In the genomic region with DNA sequence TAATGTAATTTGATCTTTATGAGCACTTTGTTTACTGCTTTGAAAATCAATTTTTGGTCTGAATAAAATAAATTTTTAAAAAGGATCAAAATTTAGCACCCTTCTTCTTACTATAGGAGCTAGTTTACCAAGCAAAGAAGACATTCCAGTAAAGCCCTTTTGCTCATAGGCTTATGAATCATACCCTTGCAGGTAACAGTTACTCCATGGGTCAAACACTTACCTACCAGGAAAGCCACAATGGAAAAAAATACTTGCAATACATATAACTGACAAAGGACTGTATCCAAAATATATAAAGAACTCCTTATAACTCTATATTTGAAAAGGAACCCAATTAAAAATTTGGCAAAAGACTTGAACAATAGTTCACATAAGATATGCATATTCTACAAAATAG, we compare ENCODE assay signal across 15 cellular contexts.
DNase-seq lines count a peak whose midpoint lies in the region; ATAC-seq lines count a peak whose summit lies in the region.
"Had no signal": no experiment of that assay in that cellular context is flagged by ENCODE, and none has a peak within 500 bp of the region (broad histone marks: within the 10 kb centered on the region; RNA-seq: fewer than 3 reads in every experiment).

No MANE protein-coding gene starts in this region.

- DNase-seq in ACHN, result peak; percentile 11
- DNase-seq in LHCN-M2 (ENCODE audit: low read depth), result peak; percentile 16
- DNase-seq in astrocyte of the hippocampus (ENCODE audit: low read depth, low spot score), result peak; percentile 28
- DNase-seq in kidney glomerular epithelial cell (lab: John Stamatoyannopoulos, UW), result peak; percentile 65
- no peak for DNase-seq in nucleus accumbens (lab: John Stamatoyannopoulos, UW)
- no peak for DNase-seq in stimulated activated CD4-positive, alpha-beta T cell treated with anti-CD3 and anti-CD28 coated beads, Interleukin-1b, Interleukin-23, amount 100 ng/mL, for 48 hours
- no peak for DNase-seq in amygdala (lab: John Stamatoyannopoulos, UW)
- DNase-seq: CD8-positive, alpha-beta memory T cell; central memory CD4-positive, alpha-beta T cell; gastrocnemius medialis; occipital lobe; sigmoid colon; stimulated activated CD4-positive, alpha-beta T cell treated with anti-CD3 and anti-CD28 coated beads, Interleukin-4, amount 100 ng/mL, for 1 hour; substantia nigra had no signal

- in situ Hi-C loops in ACHN (cut with HindIII; ENCODE audit: low pct_ligation_motif_present, low pct_unique_long_range_greater_than_20kb, low sequenced_read_pairs), result no loop called here

- no peak for ATAC-seq in GM21423 (IDR thresholded peaks at IDR 0.05; ENCODE audit: unreplicated experiment)
- ATAC-seq: gastrocnemius medialis had no signal

Comparison
In these comparisons a context has a peak if more than half of its experiments do, and no peak if none do; other contexts are left out.
1. DNase-seq: peak in ACHN (single experiment), LHCN-M2 (single experiment), astrocyte of the hippocampus (single experiment) and kidney glomerular epithelial cell (single experiment); none in nucleus accumbens (0 of 56), stimulated activated CD4-positive, alpha-beta T cell treated with anti-CD3 and anti-CD28 coated beads, Interleukin-1b, Interleukin-23, amount 100 ng/mL, for 48 hours (single experiment) and amygdala (0 of 56).